In the genomic region with DNA sequence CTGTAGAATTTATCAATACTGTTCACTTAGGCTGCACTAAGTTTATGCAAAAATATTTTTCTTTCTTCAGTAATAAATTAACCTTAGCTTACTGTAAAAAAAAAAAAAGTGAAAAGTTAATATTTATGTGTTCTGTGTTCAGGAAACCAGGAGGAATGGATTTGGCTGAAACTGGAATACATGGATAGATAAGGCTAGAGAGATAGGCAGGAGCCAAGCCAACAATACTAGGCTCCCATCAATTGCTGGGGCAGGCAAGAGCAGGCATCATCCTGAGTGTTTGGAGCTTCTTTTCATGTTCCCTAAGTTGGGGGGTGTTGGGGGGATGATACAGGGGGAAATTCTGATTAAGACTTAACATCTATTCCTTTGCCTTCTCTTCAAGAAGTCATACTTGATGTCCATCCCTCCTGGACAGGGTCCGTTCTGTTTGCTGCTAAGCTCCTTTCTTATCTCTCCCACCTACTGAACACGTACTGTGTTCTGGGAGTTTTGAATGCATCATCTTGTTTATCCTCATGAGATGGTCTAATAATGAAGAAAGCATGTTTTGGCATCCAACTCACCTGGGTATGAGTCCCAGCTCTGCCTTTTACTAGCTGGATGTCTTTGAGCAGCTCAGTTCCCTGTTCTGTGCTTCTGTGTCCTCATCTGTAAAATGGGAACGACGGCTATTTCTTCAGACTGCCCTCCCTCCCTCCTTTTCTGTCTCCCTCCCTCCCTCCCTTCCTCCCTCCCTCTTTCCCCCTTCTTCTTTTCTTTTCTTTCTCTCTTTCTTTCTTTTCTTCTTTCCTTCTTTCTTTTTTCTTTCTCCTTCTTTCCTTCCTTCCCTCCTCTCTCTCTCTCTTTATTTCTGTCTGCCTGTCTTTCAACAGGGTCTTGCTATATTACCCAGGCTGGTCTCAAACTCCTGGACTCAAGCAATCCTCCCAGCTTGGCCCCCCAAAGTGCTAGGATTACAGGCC, we compare ENCODE assay signal across 2 cellular contexts.
TF ChIP-seq lines count a peak whose summit lies in the region.

No MANE protein-coding gene starts in this region.

TF ChIP-seq in GM23338, 12 proteins besides CTCF, POLR2A, EP300 and RAD21 (continued from another document and continues in another):
- TF ChIP-seq, protein P1, sequence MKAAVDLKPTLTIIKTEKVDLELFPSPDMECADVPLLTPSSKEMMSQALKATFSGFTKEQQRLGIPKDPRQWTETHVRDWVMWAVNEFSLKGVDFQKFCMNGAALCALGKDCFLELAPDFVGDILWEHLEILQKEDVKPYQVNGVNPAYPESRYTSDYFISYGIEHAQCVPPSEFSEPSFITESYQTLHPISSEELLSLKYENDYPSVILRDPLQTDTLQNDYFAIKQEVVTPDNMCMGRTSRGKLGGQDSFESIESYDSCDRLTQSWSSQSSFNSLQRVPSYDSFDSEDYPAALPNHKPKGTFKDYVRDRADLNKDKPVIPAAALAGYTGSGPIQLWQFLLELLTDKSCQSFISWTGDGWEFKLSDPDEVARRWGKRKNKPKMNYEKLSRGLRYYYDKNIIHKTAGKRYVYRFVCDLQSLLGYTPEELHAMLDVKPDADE (IDR thresholded peaks at IDR 0.05): no peak
- TF ChIP-seq JUNB (IDR thresholded peaks at IDR 0.05; ENCODE audit: unreplicated experiment) (no peak), POLR2AphosphoS5 (IDR thresholded peaks at IDR 0.05; ENCODE audit: low read depth) (no peak), ZNF331 (CRISPR knock-in tag; IDR thresholded peaks at IDR 0.05; ENCODE audit: low read depth) (no peak)
- TF ChIP-seq, protein P2, sequence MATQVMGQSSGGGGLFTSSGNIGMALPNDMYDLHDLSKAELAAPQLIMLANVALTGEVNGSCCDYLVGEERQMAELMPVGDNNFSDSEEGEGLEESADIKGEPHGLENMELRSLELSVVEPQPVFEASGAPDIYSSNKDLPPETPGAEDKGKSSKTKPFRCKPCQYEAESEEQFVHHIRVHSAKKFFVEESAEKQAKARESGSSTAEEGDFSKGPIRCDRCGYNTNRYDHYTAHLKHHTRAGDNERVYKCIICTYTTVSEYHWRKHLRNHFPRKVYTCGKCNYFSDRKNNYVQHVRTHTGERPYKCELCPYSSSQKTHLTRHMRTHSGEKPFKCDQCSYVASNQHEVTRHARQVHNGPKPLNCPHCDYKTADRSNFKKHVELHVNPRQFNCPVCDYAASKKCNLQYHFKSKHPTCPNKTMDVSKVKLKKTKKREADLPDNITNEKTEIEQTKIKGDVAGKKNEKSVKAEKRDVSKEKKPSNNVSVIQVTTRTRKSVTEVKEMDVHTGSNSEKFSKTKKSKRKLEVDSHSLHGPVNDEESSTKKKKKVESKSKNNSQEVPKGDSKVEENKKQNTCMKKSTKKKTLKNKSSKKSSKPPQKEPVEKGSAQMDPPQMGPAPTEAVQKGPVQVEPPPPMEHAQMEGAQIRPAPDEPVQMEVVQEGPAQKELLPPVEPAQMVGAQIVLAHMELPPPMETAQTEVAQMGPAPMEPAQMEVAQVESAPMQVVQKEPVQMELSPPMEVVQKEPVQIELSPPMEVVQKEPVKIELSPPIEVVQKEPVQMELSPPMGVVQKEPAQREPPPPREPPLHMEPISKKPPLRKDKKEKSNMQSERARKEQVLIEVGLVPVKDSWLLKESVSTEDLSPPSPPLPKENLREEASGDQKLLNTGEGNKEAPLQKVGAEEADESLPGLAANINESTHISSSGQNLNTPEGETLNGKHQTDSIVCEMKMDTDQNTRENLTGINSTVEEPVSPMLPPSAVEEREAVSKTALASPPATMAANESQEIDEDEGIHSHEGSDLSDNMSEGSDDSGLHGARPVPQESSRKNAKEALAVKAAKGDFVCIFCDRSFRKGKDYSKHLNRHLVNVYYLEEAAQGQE (IDR thresholded peaks at IDR 0.05; ENCODE audit: unreplicated experiment): no peak
- TF ChIP-seq, protein P3, sequence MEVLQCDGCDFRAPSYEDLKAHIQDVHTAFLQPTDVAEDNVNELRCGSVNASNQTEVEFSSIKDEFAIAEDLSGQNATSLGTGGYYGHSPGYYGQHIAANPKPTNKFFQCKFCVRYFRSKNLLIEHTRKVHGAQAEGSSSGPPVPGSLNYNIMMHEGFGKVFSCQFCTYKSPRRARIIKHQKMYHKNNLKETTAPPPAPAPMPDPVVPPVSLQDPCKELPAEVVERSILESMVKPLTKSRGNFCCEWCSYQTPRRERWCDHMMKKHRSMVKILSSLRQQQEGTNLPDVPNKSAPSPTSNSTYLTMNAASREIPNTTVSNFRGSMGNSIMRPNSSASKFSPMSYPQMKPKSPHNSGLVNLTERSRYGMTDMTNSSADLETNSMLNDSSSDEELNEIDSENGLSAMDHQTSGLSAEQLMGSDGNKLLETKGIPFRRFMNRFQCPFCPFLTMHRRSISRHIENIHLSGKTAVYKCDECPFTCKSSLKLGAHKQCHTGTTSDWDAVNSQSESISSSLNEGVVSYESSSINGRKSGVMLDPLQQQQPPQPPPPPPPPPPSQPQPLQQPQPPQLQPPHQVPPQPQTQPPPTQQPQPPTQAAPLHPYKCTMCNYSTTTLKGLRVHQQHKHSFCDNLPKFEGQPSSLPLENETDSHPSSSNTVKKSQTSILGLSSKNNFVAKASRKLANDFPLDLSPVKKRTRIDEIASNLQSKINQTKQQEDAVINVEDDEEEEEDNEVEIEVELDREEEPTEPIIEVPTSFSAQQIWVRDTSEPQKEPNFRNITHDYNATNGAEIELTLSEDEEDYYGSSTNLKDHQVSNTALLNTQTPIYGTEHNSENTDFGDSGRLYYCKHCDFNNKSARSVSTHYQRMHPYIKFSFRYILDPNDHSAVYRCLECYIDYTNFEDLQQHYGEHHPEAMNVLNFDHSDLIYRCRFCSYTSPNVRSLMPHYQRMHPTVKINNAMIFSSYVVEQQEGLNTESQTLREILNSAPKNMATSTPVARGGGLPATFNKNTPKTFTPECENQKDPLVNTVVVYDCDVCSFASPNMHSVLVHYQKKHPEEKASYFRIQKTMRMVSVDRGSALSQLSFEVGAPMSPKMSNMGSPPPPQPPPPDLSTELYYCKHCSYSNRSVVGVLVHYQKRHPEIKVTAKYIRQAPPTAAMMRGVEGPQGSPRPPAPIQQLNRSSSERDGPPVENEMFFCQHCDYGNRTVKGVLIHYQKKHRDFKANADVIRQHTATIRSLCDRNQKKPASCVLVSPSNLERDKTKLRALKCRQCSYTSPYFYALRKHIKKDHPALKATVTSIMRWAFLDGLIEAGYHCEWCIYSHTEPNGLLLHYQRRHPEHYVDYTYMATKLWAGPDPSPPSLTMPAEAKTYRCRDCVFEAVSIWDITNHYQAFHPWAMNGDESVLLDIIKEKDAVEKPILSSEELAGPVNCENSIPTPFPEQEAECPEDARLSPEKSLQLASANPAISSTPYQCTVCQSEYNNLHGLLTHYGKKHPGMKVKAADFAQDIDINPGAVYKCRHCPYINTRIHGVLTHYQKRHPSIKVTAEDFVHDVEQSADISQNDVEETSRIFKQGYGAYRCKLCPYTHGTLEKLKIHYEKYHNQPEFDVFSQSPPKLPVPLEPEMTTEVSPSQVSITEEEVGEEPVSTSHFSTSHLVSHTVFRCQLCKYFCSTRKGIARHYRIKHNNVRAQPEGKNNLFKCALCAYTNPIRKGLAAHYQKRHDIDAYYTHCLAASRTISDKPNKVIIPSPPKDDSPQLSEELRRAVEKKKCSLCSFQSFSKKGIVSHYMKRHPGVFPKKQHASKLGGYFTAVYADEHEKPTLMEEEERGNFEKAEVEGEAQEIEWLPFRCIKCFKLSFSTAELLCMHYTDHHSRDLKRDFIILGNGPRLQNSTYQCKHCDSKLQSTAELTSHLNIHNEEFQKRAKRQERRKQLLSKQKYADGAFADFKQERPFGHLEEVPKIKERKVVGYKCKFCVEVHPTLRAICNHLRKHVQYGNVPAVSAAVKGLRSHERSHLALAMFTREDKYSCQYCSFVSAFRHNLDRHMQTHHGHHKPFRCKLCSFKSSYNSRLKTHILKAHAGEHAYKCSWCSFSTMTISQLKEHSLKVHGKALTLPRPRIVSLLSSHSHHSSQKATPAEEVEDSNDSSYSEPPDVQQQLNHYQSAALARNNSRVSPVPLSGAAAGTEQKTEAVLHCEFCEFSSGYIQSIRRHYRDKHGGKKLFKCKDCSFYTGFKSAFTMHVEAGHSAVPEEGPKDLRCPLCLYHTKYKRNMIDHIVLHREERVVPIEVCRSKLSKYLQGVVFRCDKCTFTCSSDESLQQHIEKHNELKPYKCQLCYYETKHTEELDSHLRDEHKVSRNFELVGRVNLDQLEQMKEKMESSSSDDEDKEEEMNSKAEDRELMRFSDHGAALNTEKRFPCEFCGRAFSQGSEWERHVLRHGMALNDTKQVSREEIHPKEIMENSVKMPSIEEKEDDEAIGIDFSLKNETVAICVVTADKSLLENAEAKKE (CRISPR knock-in tag; IDR thresholded peaks at IDR 0.05): no peak

TF ChIP-seq in HEK293, 187 proteins besides CTCF, POLR2A, EP300 and RAD21 (continued from another document):
- TF ChIP-seq, protein P4, sequence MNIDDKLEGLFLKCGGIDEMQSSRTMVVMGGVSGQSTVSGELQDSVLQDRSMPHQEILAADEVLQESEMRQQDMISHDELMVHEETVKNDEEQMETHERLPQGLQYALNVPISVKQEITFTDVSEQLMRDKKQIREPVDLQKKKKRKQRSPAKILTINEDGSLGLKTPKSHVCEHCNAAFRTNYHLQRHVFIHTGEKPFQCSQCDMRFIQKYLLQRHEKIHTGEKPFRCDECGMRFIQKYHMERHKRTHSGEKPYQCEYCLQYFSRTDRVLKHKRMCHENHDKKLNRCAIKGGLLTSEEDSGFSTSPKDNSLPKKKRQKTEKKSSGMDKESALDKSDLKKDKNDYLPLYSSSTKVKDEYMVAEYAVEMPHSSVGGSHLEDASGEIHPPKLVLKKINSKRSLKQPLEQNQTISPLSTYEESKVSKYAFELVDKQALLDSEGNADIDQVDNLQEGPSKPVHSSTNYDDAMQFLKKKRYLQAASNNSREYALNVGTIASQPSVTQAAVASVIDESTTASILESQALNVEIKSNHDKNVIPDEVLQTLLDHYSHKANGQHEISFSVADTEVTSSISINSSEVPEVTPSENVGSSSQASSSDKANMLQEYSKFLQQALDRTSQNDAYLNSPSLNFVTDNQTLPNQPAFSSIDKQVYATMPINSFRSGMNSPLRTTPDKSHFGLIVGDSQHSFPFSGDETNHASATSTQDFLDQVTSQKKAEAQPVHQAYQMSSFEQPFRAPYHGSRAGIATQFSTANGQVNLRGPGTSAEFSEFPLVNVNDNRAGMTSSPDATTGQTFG (tag by site-specific recombination; IDR thresholded peaks at IDR 0.05; ENCODE audit: borderline replicate concordance): no peak
- peak; percentile 54; the same call in 1 of the 2 replicates for TF ChIP-seq ZNF366 (tag by site-specific recombination; conservative IDR thresholded peaks at IDR 0.05)
- TF ChIP-seq ZSCAN23 (tag by site-specific recombination; IDR thresholded peaks at IDR 0.05): no peak
- no peak for TF ChIP-seq RBAK (tag by site-specific recombination; IDR thresholded peaks at IDR 0.05)
- no peak for TF ChIP-seq ZNF302 (tag by site-specific recombination; IDR thresholded peaks at IDR 0.05; ENCODE audit: low read depth)
- no peak for TF ChIP-seq ZNF274 (IDR thresholded peaks at IDR 0.05; ENCODE audit: low read length)
- no peak for TF ChIP-seq ZNF274 (tag by site-specific recombination; IDR thresholded peaks at IDR 0.05; ENCODE audit: borderline replicate concordance)
- TF ChIP-seq ZNF2 (tag by site-specific recombination; IDR thresholded peaks at IDR 0.05): no peak
- no peak for TF ChIP-seq TCF7L2 (IDR thresholded peaks at IDR 0.05; ENCODE audit: borderline replicate concordance, low read depth, low read length)
- TF ChIP-seq ZNF837 (tag by site-specific recombination; IDR thresholded peaks at IDR 0.05): no peak
- TF ChIP-seq, protein P5, sequence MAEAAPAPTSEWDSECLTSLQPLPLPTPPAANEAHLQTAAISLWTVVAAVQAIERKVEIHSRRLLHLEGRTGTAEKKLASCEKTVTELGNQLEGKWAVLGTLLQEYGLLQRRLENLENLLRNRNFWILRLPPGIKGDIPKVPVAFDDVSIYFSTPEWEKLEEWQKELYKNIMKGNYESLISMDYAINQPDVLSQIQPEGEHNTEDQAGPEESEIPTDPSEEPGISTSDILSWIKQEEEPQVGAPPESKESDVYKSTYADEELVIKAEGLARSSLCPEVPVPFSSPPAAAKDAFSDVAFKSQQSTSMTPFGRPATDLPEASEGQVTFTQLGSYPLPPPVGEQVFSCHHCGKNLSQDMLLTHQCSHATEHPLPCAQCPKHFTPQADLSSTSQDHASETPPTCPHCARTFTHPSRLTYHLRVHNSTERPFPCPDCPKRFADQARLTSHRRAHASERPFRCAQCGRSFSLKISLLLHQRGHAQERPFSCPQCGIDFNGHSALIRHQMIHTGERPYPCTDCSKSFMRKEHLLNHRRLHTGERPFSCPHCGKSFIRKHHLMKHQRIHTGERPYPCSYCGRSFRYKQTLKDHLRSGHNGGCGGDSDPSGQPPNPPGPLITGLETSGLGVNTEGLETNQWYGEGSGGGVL (tag by site-specific recombination; IDR thresholded peaks at IDR 0.05): no peak
- no peak for TF ChIP-seq KLF7 (tag by site-specific recombination; IDR thresholded peaks at IDR 0.05; ENCODE audit: borderline replicate concordance)
TF ChIP-seq in HEK293: peak in this region for 2.
